In the genomic region with DNA sequence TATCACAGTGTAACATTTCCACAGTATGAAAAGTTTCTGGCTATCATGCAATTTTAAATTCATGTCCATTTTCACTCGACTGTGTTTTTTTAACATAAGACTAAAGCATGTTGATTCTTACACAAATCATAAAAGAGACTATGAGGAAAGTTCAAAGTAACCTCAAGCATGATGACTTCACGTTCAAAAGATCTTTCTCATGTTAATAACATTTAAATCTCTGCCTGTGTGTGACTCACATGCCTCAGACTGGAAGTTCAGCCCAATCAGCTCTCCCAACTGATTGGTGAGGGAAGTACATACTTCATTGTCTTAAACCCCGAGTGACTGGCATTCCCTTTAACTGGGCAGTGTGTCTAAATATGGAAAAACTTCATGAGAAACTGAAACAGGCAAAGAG, we compare ENCODE assay signal across 8 cellular contexts. TPM values are rescaled to one million over a fixed set of nuclear protein-coding genes. Genes with fewer than 3 reads are reported as not detected.
DNase-seq lines count a peak whose midpoint lies in the region; ATAC-seq and TF ChIP-seq lines count a peak whose summit lies in the region.

No MANE protein-coding gene starts in this region.

- H3K4me2 ChIP-seq in neural progenitor cell, result no peak overlapping the region

- TF ChIP-seq POLR2A in ovary (IDR thresholded peaks at IDR 0.05), result no peak

- no peak for TF ChIP-seq EP300 in ovary (IDR thresholded peaks at IDR 0.05)

- intact Hi-C loops in CD4-positive, alpha-beta T cell (cut with DNase I, micrococcal nuclease), result no loop called here
- intact Hi-C loops in ovary (cut with DNase I), result no loop called here

- no peak overlapping the region for H2AFZ ChIP-seq in neural progenitor cell (replicated peaks)

- peak overlapping the region; percentile 26 for H3K27ac Mint-ChIP-seq in CD4-positive, alpha-beta T cell
- H3K27ac Mint-ChIP-seq in neural progenitor cell, result peak overlapping the region; percentile 73

- H3K36me3 ChIP-seq in MG63 (no peaks in the 10 kb centered on the region), neural progenitor cell (no peaks in the 10 kb centered on the region), ovary (no peaks in the 10 kb centered on the region)

- H3K4me1 ChIP-seq in neural progenitor cell, result no peaks in the 10 kb centered on the region
- peaks cover 10% of the 10 kb centered on the region for H3K4me1 ChIP-seq in ovary (ENCODE audit: insufficient read depth)

- no peaks in the 10 kb centered on the region for H4K20me1 ChIP-seq in neural progenitor cell (ENCODE audit: low read depth)

- H3K36me3 Mint-ChIP-seq in CD4-positive, alpha-beta T cell (ENCODE audit: low read depth), result no peaks in the 10 kb centered on the region
- peaks cover 2% of the 10 kb centered on the region for H3K36me3 Mint-ChIP-seq in neural progenitor cell

- no peak overlapping the region for H3K4me3 ChIP-seq in MG63
- no peak overlapping the region for H3K4me3 ChIP-seq in neural progenitor cell
- no peak overlapping the region for H3K4me3 ChIP-seq in ovary

- no peaks in the 10 kb centered on the region for H3F3A ChIP-seq in neural progenitor cell (ENCODE audit: low read depth)

- H3K9ac ChIP-seq in neural progenitor cell, result no peak overlapping the region

- POLR2A ChIA-PET in CD4-positive, alpha-beta T cell (lab: Charles Lee), result interaction anchor here (1.3 to 1.8 kb wide), 2 partner anchors 38 to 39 kb away, joined by 3 to 6 read pairs; a partner anchor contains a TSS

- H3K4me1 Mint-ChIP-seq in CD4-positive, alpha-beta T cell (ENCODE audit: low read depth), result peaks cover 44% of the 10 kb centered on the region
- peaks cover 66% of the 10 kb centered on the region for H3K4me1 Mint-ChIP-seq in neural progenitor cell

- no peak overlapping the region for H3K4me3 Mint-ChIP-seq in CD4-positive, alpha-beta T cell
- no peak overlapping the region for H3K4me3 Mint-ChIP-seq in neural progenitor cell

- no peaks in the 10 kb centered on the region for H3K79me2 ChIP-seq in neural progenitor cell (ENCODE audit: low read depth)

- TF ChIP-seq CTCF in CD4-positive, alpha-beta T cell (IDR thresholded peaks at IDR 0.05), result no peak
- no peak for TF ChIP-seq CTCF in neural progenitor cell (IDR thresholded peaks at IDR 0.05)
- TF ChIP-seq CTCF in ovary (IDR thresholded peaks at IDR 0.05), result no peak

- no peak overlapping the region for H3K27ac ChIP-seq in CD4-positive, alpha-beta T cell (ENCODE audit: low read depth, low read length)
- H3K27ac ChIP-seq in neural progenitor cell (no peak overlapping the region), ovary (peak overlapping the region in 1 of 2 donors; percentile 74)

- 18 to 50% (median 21%) methylated on average over 3 of the region's 3 CpGs for WGBS in ovary, 3 donors

- peak; percentile 93 for ATAC-seq in CD4-positive, alpha-beta T cell (ENCODE audit: poor library complexity)
- no peak for ATAC-seq in HG03108 (IDR thresholded peaks at IDR 0.05; ENCODE audit: unreplicated experiment)

- CTCF ChIA-PET in CD4-positive, alpha-beta T cell (lab: Charles Lee), result interaction anchor here (1.2 to 1.5 kb wide), 4 partner anchors 9 to 40 kb away, joined by 3 to 7 read pairs (median 3); no protein-coding TSS in a partner anchor

- no peak for DNase-seq in CD4-positive, alpha-beta T cell
- DNase-seq in MG63 (peak; percentile 73), neural progenitor cell (ENCODE audit: low spot score) (no peak), OCI-M2 (lab: John Stamatoyannopoulos, UW; ENCODE audit: unreplicated experiment) (no peak), NCI-H1105 treated with DMSO at 0.1 percent for 48 hours (lab: John Stamatoyannopoulos, UW) (no peak), ovary (no peak)
- DNase-seq in effector CD4-positive, alpha-beta T cell, result peak; percentile 28

- H3K9me3 Mint-ChIP-seq in CD4-positive, alpha-beta T cell, result no peaks in the 10 kb centered on the region
- peaks cover 3% of the 10 kb centered on the region for H3K9me3 Mint-ChIP-seq in neural progenitor cell

- no peaks in the 10 kb centered on the region for H3K27me3 Mint-ChIP-seq in CD4-positive, alpha-beta T cell
- H3K27me3 Mint-ChIP-seq in neural progenitor cell (ENCODE audit: insufficient read depth, low read depth), result peaks cover 4% of the 10 kb centered on the region

- H3K27me3 ChIP-seq in CD4-positive, alpha-beta T cell (ENCODE audit: control insufficient read depth, insufficient read depth, low read length), result no peaks in the 10 kb centered on the region
- H3K27me3 ChIP-seq in MG63, result no peaks in the 10 kb centered on the region
- no peaks in the 10 kb centered on the region for H3K27me3 ChIP-seq in neural progenitor cell
- H3K27me3 ChIP-seq in ovary, result no peaks in the 10 kb centered on the region

- no peaks in the 10 kb centered on the region for H3K9me3 ChIP-seq in CD4-positive, alpha-beta T cell (ENCODE audit: control insufficient read depth, low read length)
- H3K9me3 ChIP-seq in MG63, result no peaks in the 10 kb centered on the region
- H3K9me3 ChIP-seq in neural progenitor cell (ENCODE audit: low read depth), result no peaks in the 10 kb centered on the region
- no peaks in the 10 kb centered on the region for H3K9me3 ChIP-seq in ovary

RNA-seq across cellular contexts. Expression of a gene that starts 37.4 kb away (rescaled TPM):
- total RNA-seq in CD4-positive, alpha-beta T cell, result 10 to 100 TPM; 74.2 to 76.7 TPM
- total RNA-seq in MG63 (2014; rRNA removed; shearing (Covaris generic); ENCODE audit: low replicate concordance), result 1.9 and 5.9 TPM in 2 replicates
- 2.8 and 3.6 TPM in 2 replicates for total RNA-seq in neural progenitor cell (ENCODE audit: low replicate concordance)
- 10 to 100 TPM; 26.4 to 38.2 (median 32.6) TPM for total RNA-seq in ovary
- polyA plus RNA-seq in ovary, result 10 to 100 TPM in 1 of 2 donors, 1 to 10 TPM in 1; 7.3 to 12.9 TPM

Comparison
In these comparisons a context has a peak if more than half of its experiments do, and no peak if none do; other contexts are left out.
1. DNase-seq: peak in MG63 (single experiment) and effector CD4-positive, alpha-beta T cell (single experiment); none in CD4-positive, alpha-beta T cell (0 of 10), neural progenitor cell (single experiment), OCI-M2 (single experiment), NCI-H1105 treated with DMSO at 0.1 percent for 48 hours (single experiment) and ovary (0 of 5).